ENCODE assay signal across 8 cellular contexts in genomic region chr19:58097783-58098681, GRCh38. TPM values are rescaled to one million over a fixed set of nuclear protein-coding genes. Genes with fewer than 3 reads are reported as not detected.
DNase-seq lines count a peak whose midpoint lies in the region; TF ChIP-seq lines count a peak whose summit lies in the region.

A gene with protein sequence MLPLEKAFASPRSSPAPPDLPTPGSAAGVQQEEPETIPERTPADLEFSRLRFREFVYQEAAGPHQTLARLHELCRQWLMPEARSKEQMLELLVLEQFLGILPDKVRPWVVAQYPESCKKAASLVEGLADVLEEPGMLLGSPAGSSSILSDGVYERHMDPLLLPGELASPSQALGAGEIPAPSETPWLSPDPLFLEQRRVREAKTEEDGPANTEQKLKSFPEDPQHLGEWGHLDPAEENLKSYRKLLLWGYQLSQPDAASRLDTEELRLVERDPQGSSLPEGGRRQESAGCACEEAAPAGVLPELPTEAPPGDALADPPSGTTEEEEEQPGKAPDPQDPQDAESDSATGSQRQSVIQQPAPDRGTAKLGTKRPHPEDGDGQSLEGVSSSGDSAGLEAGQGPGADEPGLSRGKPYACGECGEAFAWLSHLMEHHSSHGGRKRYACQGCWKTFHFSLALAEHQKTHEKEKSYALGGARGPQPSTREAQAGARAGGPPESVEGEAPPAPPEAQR (minus strand): TSS chr19:58098231. CDS start chr19:58090267, 7,964 bp downstream.

- H3K9ac ChIP-seq in Karpas-422 (ENCODE audit: low read length): no peak within 1 kb of the TSS

- DNase-seq in DMS 273 (lab: John Stamatoyannopoulos, UW; ENCODE audit: unreplicated experiment): peak; percentile 99
- peak; percentile 83 for DNase-seq in HEK293T (ENCODE audit: extremely low spot score)
- DNase-seq in NCI-H2196 (lab: John Stamatoyannopoulos, UW; ENCODE audit: unreplicated experiment): peak; percentile 87
- DNase-seq in activated CD4-positive, alpha-beta T cell treated with anti-CD3 and anti-CD28 coated beads, Interleukin-2, amount 50 U/mL, for 4 hours: peak; percentile 94 to 95
- DNase-seq in dermis blood vessel endothelial cell: peak; percentile 93
- peak; percentile 100 for DNase-seq in left kidney (ENCODE audit: low read depth, low spot score)
- DNase-seq in stimulated activated CD4-positive, alpha-beta T cell treated with anti-CD3 and anti-CD28 coated beads, Interleukin-1b, Interleukin-23, amount 100 ng/mL, for 48 hours: peak; percentile 96
- DNase-seq in Karpas-422: no peak

- H2AFZ ChIP-seq in Karpas-422 (ENCODE audit: low read length): no peak within 1 kb of the TSS

- CTCF ChIA-PET in HEK293T (lab: Yijun Ruan, JAX): no interaction called here

- no peaks in the 10 kb centered on the region for H3K27me3 ChIP-seq in Karpas-422 (ENCODE audit: low read length)

- H3K4me1 ChIP-seq in Karpas-422 (ENCODE audit: low read length): no peaks in the 10 kb centered on the region

- no peak within 1 kb of the TSS for H3K4me3 ChIP-seq in Karpas-422 (ENCODE audit: low read length)

- H3K27ac ChIP-seq in Karpas-422 (ENCODE audit: low read length): no peak within 1 kb of the TSS

- H3K9me2 ChIP-seq in Karpas-422 (replicated peaks; ENCODE audit: insufficient read depth, low read length): no peaks in the 10 kb centered on the region

- H4K20me1 ChIP-seq in Karpas-422 (ENCODE audit: insufficient read depth, low read depth, low read length): no peaks in the 10 kb centered on the region

- POLR2A ChIA-PET in HEK293T (lab: Yijun Ruan, JAX): no interaction called here

- peaks cover 58% of the 10 kb centered on the region for H3K9me3 ChIP-seq in Karpas-422 (ENCODE audit: low read length)

- no peaks in the 10 kb centered on the region for H3K36me3 ChIP-seq in Karpas-422 (ENCODE audit: insufficient read depth, low read length)

- H3K79me2 ChIP-seq in Karpas-422 (ENCODE audit: low read length): no peaks in the 10 kb centered on the region

- no peak within 1 kb of the TSS for H3K4me2 ChIP-seq in Karpas-422 (ENCODE audit: low read depth, low read length, poor library complexity, severe bottlenecking)

TF ChIP-seq in HEK293T, 16 proteins besides CTCF, POLR2A, EP300 and RAD21:
- TF ChIP-seq HDGF (IDR thresholded peaks at IDR 0.05; ENCODE audit: borderline replicate concordance): no peak
- peak; percentile 95 for TF ChIP-seq PKNOX1 (IDR thresholded peaks at IDR 0.05)
- 0 out of 2 replicates have a peak, but pooled peaks have one; percentile 22 for TF ChIP-seq L3MBTL2 (conservative IDR thresholded peaks at IDR 0.05)
TF ChIP-seq in HEK293T: peak in this region for 2.

RNA-seq across cellular contexts. Expression of the gene that starts here (rescaled TPM):
- 44.4 and 45.1 TPM in 2 replicates for total RNA-seq in dermis blood vessel endothelial cell
- not detected in 2 replicates for total RNA-seq in Karpas-422 (2014; rRNA removed; shearing (Covaris generic); ENCODE audit: low replicate concordance)

Comparison
In these comparisons a context has a peak if more than half of its experiments do, and no peak if none do; other contexts are left out.
1. RNA of the gene that starts here (total RNA-seq): 44.4 to 45.1 TPM in dermis blood vessel endothelial cell; not detected in Karpas-422; every median in the first group is over 10 times any median in the second.